In the genomic region with DNA sequence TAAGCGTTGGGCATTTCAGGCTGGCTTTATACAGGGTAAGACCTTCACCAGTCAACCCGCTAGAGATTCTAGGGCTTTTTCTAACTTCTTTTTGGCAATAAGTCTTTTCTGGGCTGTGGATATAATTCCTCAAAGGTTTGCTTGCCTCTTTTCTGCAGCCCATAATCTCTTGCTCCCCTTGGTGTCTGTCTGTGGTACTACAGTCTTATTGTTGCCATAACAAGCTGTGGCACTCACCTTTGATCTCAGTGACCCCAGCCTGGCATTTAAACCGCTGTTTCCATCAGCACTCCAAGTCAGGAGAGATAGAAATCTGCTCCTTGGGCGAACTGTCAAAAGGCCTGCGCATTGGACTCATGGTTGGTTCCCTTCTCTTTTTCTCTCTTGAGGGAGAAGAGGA, we compare ENCODE assay signal across 10 cellular contexts. TPM values are rescaled to one million over a fixed set of nuclear protein-coding genes. Genes with fewer than 3 reads are reported as not detected.
DNase-seq lines count a peak whose midpoint lies in the region; ATAC-seq, FAIRE-seq and TF ChIP-seq lines count a peak whose summit lies in the region.
"Had no signal": no experiment of that assay in that cellular context is flagged by ENCODE, and none has a peak within 500 bp of the region (broad histone marks: within the 10 kb centered on the region; RNA-seq: fewer than 3 reads in every experiment).

No MANE protein-coding gene starts in this region.

- H3K27me3 ChIP-seq in CD4-positive, alpha-beta T cell (ENCODE audit: control insufficient read depth, insufficient read depth, low read length) = no peaks in the 10 kb centered on the region

- intact Hi-C loops in CD4-positive, alpha-beta T cell (cut with DNase I, micrococcal nuclease) = no loop called here

- TF ChIP-seq POLR2A in GM12892 (IDR thresholded peaks at IDR 0.05; ENCODE audit: low read depth, low read length) = no peak

- no peak overlapping the region for H3K27ac Mint-ChIP-seq in CD4-positive, alpha-beta T cell
- no peak overlapping the region for H3K27ac Mint-ChIP-seq in glutamatergic neuron (ENCODE audit: unreplicated experiment)
- H3K27ac Mint-ChIP-seq: stimulated activated naive B cell treated with anti-CD40 and anti-IgM and Interleukin-4, amounts not matched to agents 10 μg/mL and 1 μg/mL and 100 μg/mL, for 72 hours had no signal

- FAIRE-seq in GM12892 (lab: Jason Lieb, UNC) = no peak

- no peak overlapping the region for H3K4me3 Mint-ChIP-seq in CD4-positive, alpha-beta T cell
- no peak overlapping the region for H3K4me3 Mint-ChIP-seq in glutamatergic neuron (ENCODE audit: unreplicated experiment)
- H3K4me3 Mint-ChIP-seq: stimulated activated naive B cell treated with anti-CD40 and anti-IgM and Interleukin-4, amounts not matched to agents 10 μg/mL and 1 μg/mL and 100 μg/mL, for 72 hours had no signal

- CTCF ChIA-PET in CD4-positive, alpha-beta T cell (lab: Charles Lee) = interaction anchor here (1.0 kb wide), 1 partner anchor 10 kb away, joined by 3 read pairs; no protein-coding TSS in a partner anchor

- TF ChIP-seq CTCF in CD4-positive, alpha-beta T cell (IDR thresholded peaks at IDR 0.05) = peak; percentile 29
- peak; percentile 50 for TF ChIP-seq CTCF in glutamatergic neuron (IDR thresholded peaks at IDR 0.05; ENCODE audit: partially characterized antibody, unreplicated experiment)

- H3K4me1 Mint-ChIP-seq in CD4-positive, alpha-beta T cell (ENCODE audit: low read depth) = no peaks in the 10 kb centered on the region
- H3K4me1 Mint-ChIP-seq in glutamatergic neuron (ENCODE audit: low read depth, unreplicated experiment) = no peaks in the 10 kb centered on the region
- H3K4me1 Mint-ChIP-seq: stimulated activated naive B cell treated with anti-CD40 and anti-IgM and Interleukin-4, amounts not matched to agents 10 μg/mL and 1 μg/mL and 100 μg/mL, for 72 hours had no signal

- no peak for DNase-seq in CD4-positive, alpha-beta T cell
- DNase-seq in RKO (ENCODE audit: low spot score) (peak; percentile 57), glutamatergic neuron (no peak), cortex of kidney (lab: John Stamatoyannopoulos, UW) (no peak), dedifferentiated amniotic fluid mesenchymal stem cell (ENCODE audit: extremely low spot score) (no peak), GM12892 (ENCODE audit: insufficient read length) (no peak)
- DNase-seq: stimulated activated naive B cell treated with anti-CD40 and anti-IgM and Interleukin-4, amounts not matched to agents 10 μg/mL and 1 μg/mL and 100 μg/mL, for 72 hours had no signal

- H3K9me3 ChIP-seq in CD4-positive, alpha-beta T cell (ENCODE audit: control insufficient read depth, low read length) = peaks cover 8% of the 10 kb centered on the region

- POLR2A ChIA-PET in CD4-positive, alpha-beta T cell (lab: Charles Lee) = no interaction called here

- no peak overlapping the region for H3K27ac ChIP-seq in CD4-positive, alpha-beta T cell (ENCODE audit: low read depth, low read length)
- H3K27ac ChIP-seq: epithelial cell of prostate had no signal

- H3K36me3 Mint-ChIP-seq in CD4-positive, alpha-beta T cell (ENCODE audit: low read depth) = no peaks in the 10 kb centered on the region
- H3K36me3 Mint-ChIP-seq in glutamatergic neuron (ENCODE audit: unreplicated experiment) = peaks cover 13% of the 10 kb centered on the region

- ATAC-seq in CD4-positive, alpha-beta T cell (ENCODE audit: poor library complexity) = no peak
- ATAC-seq in GM19463 (IDR thresholded peaks at IDR 0.05; ENCODE audit: unreplicated experiment) (peak; percentile 56), GM19397 (IDR thresholded peaks at IDR 0.05; ENCODE audit: unreplicated experiment) (no peak)

- no peaks in the 10 kb centered on the region for H3K9me3 Mint-ChIP-seq in CD4-positive, alpha-beta T cell
- peaks cover 9% of the 10 kb centered on the region for H3K9me3 Mint-ChIP-seq in glutamatergic neuron (ENCODE audit: unreplicated experiment)

- peaks cover 40% of the 10 kb centered on the region for H3K27me3 Mint-ChIP-seq in CD4-positive, alpha-beta T cell
- H3K27me3 Mint-ChIP-seq in glutamatergic neuron (ENCODE audit: unreplicated experiment) = no peaks in the 10 kb centered on the region

RNA-seq across cellular contexts. Expression of gene MPHOSPH8, which starts 14.5 kb away (rescaled TPM):
- 10 to 100 TPM; 48.0 to 51.2 TPM for total RNA-seq in CD4-positive, alpha-beta T cell
- total RNA-seq in glutamatergic neuron (ENCODE audit: unreplicated experiment) = 31.8 TPM
- polyA plus RNA-seq in GM12892 (2012; ENCODE audit: missing spikeins) = 36.7 TPM

RNA-seq across cellular contexts. Expression of gene TPTE2, which starts 57.6 kb away (rescaled TPM):
- total RNA-seq in CD4-positive, alpha-beta T cell = under 1 TPM in 1 of 2 experiments, not detected in 1; 0.14 TPM
- total RNA-seq in glutamatergic neuron (ENCODE audit: unreplicated experiment) = not detected
- 0.21 TPM for polyA plus RNA-seq in GM12892 (2012; ENCODE audit: missing spikeins)
